ENCODE assay signal across 30 cellular contexts in the genomic region with DNA sequence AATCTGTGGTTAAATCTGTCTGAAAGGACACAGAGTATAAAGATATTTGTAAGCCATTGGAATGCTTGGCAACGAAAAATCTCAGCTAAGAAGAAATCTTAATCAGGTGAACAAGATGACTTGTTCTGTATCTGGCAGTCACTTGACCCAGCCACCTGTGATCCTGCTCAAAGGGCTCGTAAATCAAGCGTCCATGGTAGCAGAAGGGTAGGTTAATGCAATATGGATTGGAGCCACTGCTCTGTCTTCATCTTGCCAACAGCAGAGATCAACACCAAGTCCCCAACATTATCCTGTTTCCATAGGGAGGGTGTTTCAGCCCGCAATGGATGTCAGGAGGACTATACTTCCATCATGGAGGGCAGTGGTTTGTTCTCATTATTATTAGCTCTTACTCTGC.
"Had no signal": no experiment of that assay in that cellular context is flagged by ENCODE, and none has a peak within 500 bp of the region (broad histone marks: within the 10 kb centered on the region; RNA-seq: fewer than 3 reads in every experiment).

No MANE protein-coding gene starts in this region.

- H3K4me3 ChIP-seq: ascending aorta, breast epithelium, cardiac muscle cell, colonic mucosa, heart left ventricle had no signal

- DNase-seq: activated B cell treated with CpG ODN at 0.5 μM for 24 hours; activated CD4-positive, alpha-beta T cell treated with anti-CD3 and anti-CD28 coated beads for 48 hours; activated CD4-positive, alpha-beta T cell treated with anti-CD3 and anti-CD28 coated beads, Interleukin-2, amount 50 U/mL, for 1 hour; activated CD4-positive, alpha-beta T cell treated with anti-CD3 and anti-CD28 coated beads, Interleukin-2, amount 50 U/mL, for 48 hours; activated CD8-positive, alpha-beta memory T cell treated with anti-CD3 and anti-CD28 coated beads, Interleukin-2, amount 10 ng/mL, durations not matched to agents 7 days and 5 days; activated CD8-positive, alpha-beta memory T cell treated with anti-CD3 and anti-CD28 coated beads, Interleukin-2, amount 50 U/mL, for 4 hours; activated CD8-positive, alpha-beta T cell treated with anti-CD3 and anti-CD28 coated beads, Interleukin-2, amount 10 ng/mL, durations not matched to agents 7 days and 5 days; activated gamma-delta T cell; activated naive CD4-positive, alpha-beta T cell; activated naive CD4-positive, alpha-beta T cell treated with anti-CD3 and anti-CD28 coated beads, Interleukin-2, amount 10 ng/mL, durations not matched to agents 7 days and 5 days; activated naive CD8-positive, alpha-beta T cell treated with anti-CD3 and anti-CD28 coated beads, Interleukin-2, amount 10 ng/mL, durations not matched to agents 7 days and 5 days; activated T-cell treated with anti-CD3 and anti-CD28 coated beads, Interleukin-2, amount 50 U/mL, for 1 hour; activated T-cell treated with anti-CD3 and anti-CD28 coated beads, Interleukin-2, amount 50 U/mL, for 48 hours; central memory CD4-positive, alpha-beta T cell; cerebellar nuclear complex; colonic mucosa; effector memory CD4-positive, alpha-beta T cell; endodermal cell; foreskin fibroblast; glutamatergic neuron; heart left ventricle; T-helper 17 cell; T1000; WERI-Rb-1 had no signal

- ATAC-seq: activated CD4-positive, CD25-positive, alpha-beta regulatory T cell treated with anti-CD3 and anti-CD28 coated beads, Interleukin-2, amount 50 U/mL, for 24 hours; activated CD8-positive, alpha-beta memory T cell treated with anti-CD3 and anti-CD28 coated beads, Interleukin-2, amount 10 ng/mL, durations not matched to agents 7 days and 5 days; activated CD8-positive, alpha-beta T cell treated with anti-CD3 and anti-CD28 coated beads, Interleukin-2, amount 10 ng/mL, durations not matched to agents 7 days and 5 days; activated naive CD4-positive, alpha-beta T cell treated with anti-CD3 and anti-CD28 coated beads, Interleukin-2, amount 50 U/mL, for 72 hours; esophagus mucosa; heart left ventricle; T-helper 17 cell had no signal
